In the genomic region with DNA sequence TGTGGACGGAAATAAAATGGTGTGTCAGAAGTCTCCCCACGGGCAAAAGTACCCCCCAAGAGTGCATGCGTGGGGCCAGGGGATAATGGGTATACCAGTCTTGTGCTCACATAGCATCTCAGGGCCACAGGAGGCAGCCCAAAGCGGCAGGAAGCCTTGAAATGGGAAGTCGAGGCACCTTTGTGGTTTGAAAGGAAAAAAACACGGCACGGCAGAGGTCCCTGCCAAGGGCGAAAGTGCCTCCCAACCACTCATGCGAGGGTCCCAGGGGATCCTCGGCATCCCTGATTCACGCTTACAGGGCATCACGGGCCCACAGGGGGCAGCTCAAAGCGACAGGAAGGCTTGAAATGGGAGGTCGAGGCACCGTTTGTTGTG, we compare ENCODE assay signal across 16 cellular contexts.
"Had no signal": no experiment of that assay in that cellular context is flagged by ENCODE, and none has a peak within 500 bp of the region (broad histone marks: within the 10 kb centered on the region; RNA-seq: fewer than 3 reads in every experiment).

No MANE protein-coding gene starts in this region.

- H3K27me3 ChIP-seq: gastroesophageal sphincter, sigmoid colon, stomach had no signal

- H3K27ac ChIP-seq: coronary artery, dorsolateral prefrontal cortex, gastroesophageal sphincter, sigmoid colon, skin epidermis, stomach had no signal

- H3K4me1 ChIP-seq: gastroesophageal sphincter, sigmoid colon, stomach had no signal

- ATAC-seq: gastroesophageal sphincter; left cardiac atrium; naive thymus-derived CD4-positive, alpha-beta T cell had no signal

- H3K4me3 ChIP-seq: coronary artery, dorsolateral prefrontal cortex, gastroesophageal sphincter, sigmoid colon, skin epidermis, stomach had no signal

- DNase-seq: effector CD8-positive, alpha-beta T cell; glutamatergic neuron; islet precursor cell; left cardiac atrium; mammary epithelial cell; naive thymus-derived CD4-positive, alpha-beta T cell; nephron progenitor cell; stimulated activated CD4-positive, alpha-beta T cell treated with anti-CD3 and anti-CD28 coated beads, Interleukin-12 subunit alpha, Interleukin-12 subunit beta, amount 100 ng/mL, for 4 hours; stimulated activated naive CD4-positive, alpha-beta T cell; stomach; trophoblast cell had no signal

- H3K36me3 ChIP-seq: gastroesophageal sphincter, sigmoid colon, stomach had no signal
